Comparison of ENCODE assay signal across 21 cellular contexts in the genomic region with DNA sequence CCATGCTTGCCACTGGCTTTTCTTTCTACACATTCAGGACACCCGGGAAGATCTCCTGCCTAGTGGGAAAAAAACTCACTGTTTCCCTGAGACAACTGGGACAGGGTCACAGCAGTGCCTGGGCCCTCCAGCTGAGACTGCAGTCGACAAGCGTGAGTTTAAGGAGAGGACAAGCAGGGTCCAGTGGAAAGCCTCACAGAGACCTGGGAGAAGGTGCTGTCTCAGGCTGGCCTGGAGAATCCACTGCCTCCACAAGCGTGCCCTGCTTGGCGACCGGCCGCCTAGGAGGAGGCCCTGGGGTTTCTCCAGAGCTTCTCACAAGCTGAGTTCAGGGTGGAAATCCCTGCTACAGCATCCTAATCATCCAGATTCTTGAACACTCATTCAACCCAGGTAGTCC.
"Had no signal": no experiment of that assay in that cellular context is flagged by ENCODE, and none has a peak within 500 bp of the region (broad histone marks: within the 10 kb centered on the region; RNA-seq: fewer than 3 reads in every experiment).

No MANE protein-coding gene starts in this region.

- H3K27ac Mint-ChIP-seq: mesothelial cell of epicardium had no signal

- DNase-seq: dermis blood vessel endothelial cell; dorsolateral prefrontal cortex; effector CD4-positive, alpha-beta T cell; effector memory CD4-positive, alpha-beta T cell; foreskin keratinocyte; heart right ventricle; hippocampal formation; left cardiac atrium; left lung; left ventricle myocardium superior; lower lobe of right lung; mesenchymal stem cell; mucosa of descending colon had no signal

- H3K4me3 ChIP-seq: coronary artery, dorsolateral prefrontal cortex, gastroesophageal sphincter, heart right ventricle, left lung, lower lobe of right lung, mucosa of descending colon had no signal

- H3K4me1 ChIP-seq: foreskin keratinocyte, gastroesophageal sphincter, heart right ventricle, left lung, lower lobe of right lung had no signal

- H3K27me3 ChIP-seq: dorsolateral prefrontal cortex, foreskin keratinocyte, gastroesophageal sphincter, heart right ventricle, left lung had no signal

- H3K9me3 ChIP-seq: gastroesophageal sphincter, heart right ventricle, lower lobe of right lung, mucosa of descending colon had no signal

- H3K27ac ChIP-seq: coronary artery, dorsolateral prefrontal cortex, foreskin keratinocyte, gastroesophageal sphincter, heart right ventricle, left lung, lower lobe of right lung had no signal

- FAIRE-seq: colon, endothelial cell of umbilical vein, frontal cortex, islet of Langerhans, keratinocyte had no signal

- H3K36me3 Mint-ChIP-seq: mesothelial cell of epicardium had no signal

- H3K4me3 Mint-ChIP-seq: mesothelial cell of epicardium had no signal

- H3K9me3 Mint-ChIP-seq: mesothelial cell of epicardium had no signal

- H3K4me1 Mint-ChIP-seq: mesothelial cell of epicardium had no signal

- H3K36me3 ChIP-seq: gastroesophageal sphincter, heart right ventricle, left lung, lower lobe of right lung had no signal

- ATAC-seq: foreskin keratinocyte, gastroesophageal sphincter, heart right ventricle, left cardiac atrium, left lung, left ventricle myocardium superior, lower lobe of right lung, mucosa of descending colon had no signal
